Comparison of ENCODE assay signal across 6 cellular contexts in the genomic region with DNA sequence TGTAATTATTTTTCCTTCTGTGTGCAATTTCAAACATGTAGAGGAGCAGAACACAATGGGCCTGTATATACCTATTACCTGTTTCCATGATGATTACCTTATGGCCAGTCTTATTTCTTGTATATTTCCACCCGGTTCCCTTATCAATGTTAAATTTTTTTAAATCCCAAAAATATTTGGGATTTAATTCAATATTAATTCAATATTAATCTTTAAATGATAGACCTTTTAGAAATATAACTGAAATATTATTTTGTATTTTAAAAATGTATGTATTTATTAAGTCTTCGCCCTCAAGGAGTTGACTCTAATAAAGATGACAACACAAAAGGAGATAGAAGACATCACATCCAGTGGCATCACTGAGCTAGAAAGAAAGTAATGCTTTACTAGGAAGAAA.
"Had no signal": no experiment of that assay in that cellular context is flagged by ENCODE, and none has a peak within 500 bp of the region (broad histone marks: within the 10 kb centered on the region; RNA-seq: fewer than 3 reads in every experiment).

No MANE protein-coding gene starts in this region.

- DNase-seq: H9, HCEC 1CT, KBM-7 had no signal

- H3K4me3 ChIP-seq: GM23338 had no signal

- ATAC-seq: GM23338, HepG2 had no signal

- H3K27ac ChIP-seq: HL-60 had no signal
